In the genomic region with DNA sequence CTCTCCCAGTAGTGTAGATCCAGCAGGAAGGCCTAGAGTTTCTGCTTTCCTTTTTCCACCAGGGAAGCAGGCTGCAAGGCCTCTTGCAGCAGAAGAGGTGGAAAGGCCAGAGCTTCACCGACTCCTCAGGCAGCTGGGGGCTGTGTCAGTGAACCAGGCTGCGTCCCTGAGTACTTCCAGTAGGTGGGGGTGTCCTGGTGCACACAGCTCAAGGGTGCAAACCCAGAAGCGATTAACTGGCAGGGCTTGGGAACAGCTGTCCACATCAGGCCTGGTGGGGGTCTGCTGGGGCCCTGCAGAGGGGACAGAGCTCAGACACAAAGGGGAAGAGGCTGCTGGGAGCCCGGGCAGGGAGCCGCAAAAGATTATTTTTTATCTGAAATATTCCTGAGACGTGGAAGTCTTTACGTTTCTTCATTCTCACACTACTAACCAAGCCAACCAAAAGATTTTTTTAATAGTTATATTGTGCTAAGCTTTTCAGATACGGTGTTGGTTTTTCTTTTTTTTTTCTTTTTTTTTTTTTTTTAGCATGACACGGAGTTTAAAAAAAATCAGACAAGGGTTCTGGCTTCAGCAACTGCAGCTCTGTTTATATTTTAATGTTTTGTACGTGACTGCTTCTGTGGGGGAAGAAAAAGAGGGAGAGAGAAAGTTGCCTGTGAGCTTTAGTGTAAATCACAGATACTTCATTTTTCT, we compare ENCODE assay signal across 8 cellular contexts. TPM values are rescaled to one million over a fixed set of nuclear protein-coding genes. Genes with fewer than 3 reads are reported as not detected.
DNase-seq lines count a peak whose midpoint lies in the region; ATAC-seq, FAIRE-seq and TF ChIP-seq lines count a peak whose summit lies in the region.

No MANE protein-coding gene starts in this region.

- in situ Hi-C loops in K562 (cut with MboI): no loop called here

- FAIRE-seq in K562 (lab: Jason Lieb, UNC) (no peak), kidney (lab: Jason Lieb, UNC) (no peak)

- POLR2A ChIA-PET in K562 (lab: Yijun Ruan, JAX): no interaction called here

- H3K27ac ChIP-seq in KMS-11: no peak overlapping the region
- H3K27ac ChIP-seq in K562 (ENCODE audit: extremely low read depth, low read depth, low read length): no peak overlapping the region
- no peak overlapping the region for H3K27ac ChIP-seq in kidney (ENCODE audit: low read depth in 2 of 2, low read length in 2 of 2)
- peak overlapping the region in 2 of 4 donors; percentile 71 to 75 for H3K27ac ChIP-seq in tibial nerve

- H3K9ac ChIP-seq in KMS-11: no peak overlapping the region
- no peak overlapping the region for H3K9ac ChIP-seq in K562 (ENCODE audit: insufficient read depth in 1 of 2, low read depth in 2 of 2, low read length in 2 of 2)
- H3K9ac ChIP-seq in kidney (ENCODE audit: low read length in 2 of 2): no peak overlapping the region

- H3K36me3 ChIP-seq in KMS-11 (ENCODE audit: insufficient read depth): no peaks in the 10 kb centered on the region
- no peaks in the 10 kb centered on the region for H3K36me3 ChIP-seq in K562 (ENCODE audit: control insufficient read depth, insufficient read depth, low read length)
- no peaks in the 10 kb centered on the region for H3K36me3 ChIP-seq in kidney (ENCODE audit: control insufficient read depth in 1 of 2, insufficient read depth in 2 of 2, low read length in 2 of 2)
- H3K36me3 ChIP-seq in tibial nerve: no peaks in the 10 kb centered on the region

- H3K4me2 ChIP-seq in KMS-11 (no peak overlapping the region), K562 (ENCODE audit: insufficient read depth, low read length) (no peak overlapping the region)

- H4K20me1 ChIP-seq in KMS-11 (ENCODE audit: insufficient read depth) (no peaks in the 10 kb centered on the region), K562 (replicated peaks; ENCODE audit: control insufficient read depth, insufficient read depth, low read length) (peaks cover 6% of the 10 kb centered on the region; the same call in 1 of the 2 replicates)

- BruUV-seq in K562 (replicated peaks; lab: Mats Ljungman, UMichigan): no TSS peak

- TF ChIP-seq RAD21 in K562 (CRISPR knock-in tag; conservative IDR thresholded peaks at IDR 0.05 in 1 of 2, IDR thresholded peaks at IDR 0.05 in 1 of 2): peak in 1 of 2 experiments; percentile 35; a peak in 2 of 4 replicates

- TF ChIP-seq CTCF in KMS-11 (conservative IDR thresholded peaks at IDR 0.05; ENCODE audit: low read depth, low read length): 0 out of 2 replicates have a peak, but pooled peaks have one; percentile 12
- TF ChIP-seq CTCF in K562 (IDR thresholded peaks at IDR 0.05 in 2 of 3, conservative IDR thresholded peaks at IDR 0.05 in 1 of 3; ENCODE audit: insufficient read depth in 2 of 3, low read depth in 1 of 3, low read length in 3 of 3): peak; percentile 39 to 61 (median 59)
- TF ChIP-seq CTCF in kidney (IDR thresholded peaks at IDR 0.05; ENCODE audit: borderline replicate concordance, extremely low read depth, insufficient read depth): peak; percentile 19
- peak; percentile 34 to 64 (median 48) for TF ChIP-seq CTCF in tibial nerve (IDR thresholded peaks at IDR 0.05)

- CTCF ChIA-PET in K562 (lab: Yijun Ruan, JAX; ENCODE audit: low intra/inter-chr PET ratio): no interaction called here

- H3K4me3 Mint-ChIP-seq in stimulated activated memory B cell treated with anti-CD40 and anti-IgM and Interleukin-4, amounts not matched to agents 10 μg/mL and 1 μg/mL and 100 μg/mL, for 72 hours: no peak overlapping the region
- no peak overlapping the region for H3K4me3 Mint-ChIP-seq in activated T-cell treated with anti-CD3 and anti-CD28 coated beads, Interleukin-2, amount 50 U/mL, for 72 hours

- TF ChIP-seq POLR2A in K562 (conservative IDR thresholded peaks at IDR 0.05) (no peak), tibial nerve (IDR thresholded peaks at IDR 0.05) (no peak)

- H3K9me3 ChIP-seq in K562 (replicated peaks; ENCODE audit: control insufficient read depth, insufficient read depth, low read depth, low read length) (no peaks in the 10 kb centered on the region), kidney (ENCODE audit: control insufficient read depth in 1 of 2, low read length in 2 of 2) (no peaks in the 10 kb centered on the region), tibial nerve (no peaks in the 10 kb centered on the region)

- H3K9me1 ChIP-seq in K562 (ENCODE audit: control insufficient read depth, insufficient read depth, low read length): peaks cover 3% of the 10 kb centered on the region

- no peak overlapping the region for H2AFZ ChIP-seq in KMS-11 (ENCODE audit: low read depth)
- H2AFZ ChIP-seq in K562 (ENCODE audit: low read depth, low read length): no peak overlapping the region

- H3K79me2 ChIP-seq in KMS-11 (ENCODE audit: insufficient read depth, low read depth) (no peaks in the 10 kb centered on the region), K562 (ENCODE audit: control insufficient read depth, insufficient read depth, low read length) (no peaks in the 10 kb centered on the region)

- peaks cover 33% of the 10 kb centered on the region for H3K4me1 ChIP-seq in KMS-11 (ENCODE audit: low read depth, poor library complexity, severe bottlenecking)
- no peaks in the 10 kb centered on the region; a peak in 1 of 5 replicates for H3K4me1 ChIP-seq in K562 (replicated peaks in 1 of 2; ENCODE audit: control insufficient read depth in 2 of 2, insufficient read depth in 2 of 2, low read length in 2 of 2)
- peaks cover 0 to 11% of the 10 kb centered on the region in 2 donors for H3K4me1 ChIP-seq in kidney (ENCODE audit: control insufficient read depth in 1 of 2, insufficient read depth in 1 of 2, low read depth in 1 of 2, low read length in 2 of 2)
- H3K4me1 ChIP-seq in tibial nerve: peaks cover 0 to 53% (median 12%) of the 10 kb centered on the region in 4 donors

- H3K27me3 Mint-ChIP-seq in stimulated activated memory B cell treated with anti-CD40 and anti-IgM and Interleukin-4, amounts not matched to agents 10 μg/mL and 1 μg/mL and 100 μg/mL, for 72 hours: peaks cover 42% of the 10 kb centered on the region
- peaks cover 37% of the 10 kb centered on the region for H3K27me3 Mint-ChIP-seq in activated T-cell treated with anti-CD3 and anti-CD28 coated beads, Interleukin-2, amount 50 U/mL, for 72 hours (ENCODE audit: low read depth)

- intact Hi-C loops in K562 (cut with micrococcal nuclease): no loop called here
- intact Hi-C loops in kidney (cut with DNase I): no loop called here

- H3K36me3 Mint-ChIP-seq in stimulated activated memory B cell treated with anti-CD40 and anti-IgM and Interleukin-4, amounts not matched to agents 10 μg/mL and 1 μg/mL and 100 μg/mL, for 72 hours: no peaks in the 10 kb centered on the region
- H3K36me3 Mint-ChIP-seq in activated T-cell treated with anti-CD3 and anti-CD28 coated beads, Interleukin-2, amount 50 U/mL, for 72 hours (ENCODE audit: insufficient read depth in 2 of 2): no peaks in the 10 kb centered on the region

- H3K9me3 Mint-ChIP-seq in stimulated activated memory B cell treated with anti-CD40 and anti-IgM and Interleukin-4, amounts not matched to agents 10 μg/mL and 1 μg/mL and 100 μg/mL, for 72 hours: peaks cover 2% of the 10 kb centered on the region
- no peaks in the 10 kb centered on the region for H3K9me3 Mint-ChIP-seq in activated T-cell treated with anti-CD3 and anti-CD28 coated beads, Interleukin-2, amount 50 U/mL, for 72 hours

- no peaks in the 10 kb centered on the region for H3K27me3 ChIP-seq in KMS-11 (ENCODE audit: insufficient read depth, low read depth)
- peaks cover 7 to 26% of the 10 kb centered on the region in 2 experiments; a peak in 3 of 5 replicates for H3K27me3 ChIP-seq in K562 (ENCODE audit: control insufficient read depth in 2 of 2, insufficient read depth in 2 of 2, low read length in 2 of 2)
- H3K27me3 ChIP-seq in tibial nerve: no peaks in the 10 kb centered on the region

- ATAC-seq in K562 (peak; percentile 94), GM18502 (IDR thresholded peaks at IDR 0.05; ENCODE audit: poor library complexity, unreplicated experiment) (no peak)
- no peak for ATAC-seq in stimulated activated memory B cell treated with anti-CD40 and anti-IgM and Interleukin-4, amounts not matched to agents 10 μg/mL and 1 μg/mL and 100 μg/mL, for 72 hours
- ATAC-seq in activated T-cell treated with anti-CD3 and anti-CD28 coated beads, Interleukin-2, amount 50 U/mL, for 72 hours (replicated peaks in 1 of 2): no peak

- H3K27ac Mint-ChIP-seq in stimulated activated memory B cell treated with anti-CD40 and anti-IgM and Interleukin-4, amounts not matched to agents 10 μg/mL and 1 μg/mL and 100 μg/mL, for 72 hours: no peak overlapping the region
- no peak overlapping the region for H3K27ac Mint-ChIP-seq in activated T-cell treated with anti-CD3 and anti-CD28 coated beads, Interleukin-2, amount 50 U/mL, for 72 hours

- 2% methylated on average over 8 of the region's 10 CpGs for WGBS in K562 (ENCODE audit: insufficient coverage, low coverage, missing lambda C conversion rate)
- 35 to 36% methylated on average over 10 of the region's 10 CpGs for WGBS in tibial nerve, 2 donors

- peaks cover 9% of the 10 kb centered on the region for H3K4me1 Mint-ChIP-seq in stimulated activated memory B cell treated with anti-CD40 and anti-IgM and Interleukin-4, amounts not matched to agents 10 μg/mL and 1 μg/mL and 100 μg/mL, for 72 hours
- H3K4me1 Mint-ChIP-seq in activated T-cell treated with anti-CD3 and anti-CD28 coated beads, Interleukin-2, amount 50 U/mL, for 72 hours (ENCODE audit: low read depth): peaks cover 19% of the 10 kb centered on the region

- DNase-seq in AG08396 (ENCODE audit: low spot score) (peak; percentile 69), K562 (ENCODE audit: extremely low read depth in 1 of 4, low spot score in 3 of 4) (peak; percentile 21 to 56 (median 29)), kidney (no peak), tibial nerve (ENCODE audit: low spot score in 2 of 2) (peak in 1 of 2 donors; percentile 67)
- DNase-seq in activated T-cell treated with anti-CD3 and anti-CD28 coated beads, Interleukin-2, amount 50 U/mL, for 72 hours: no peak

- H3K4me3 ChIP-seq in KMS-11 (IDR thresholded peaks at IDR 0.05; ENCODE audit: insufficient read depth, low read depth, low read length) (no peak overlapping the region), K562 (no peak overlapping the region), kidney (ENCODE audit: low read length in 2 of 2) (no peak overlapping the region), tibial nerve (no peak overlapping the region)

- TF ChIP-seq EP300 in K562 (IDR thresholded peaks at IDR 0.05; ENCODE audit: low read length) (no peak), tibial nerve (IDR thresholded peaks at IDR 0.05) (no peak)

RNA-seq across cellular contexts. Expression of a gene that starts 11.0 kb away (rescaled TPM):
- 0.12 and 0.67 TPM in 2 replicates for total RNA-seq in K562 (2011; cell fraction: chromatin; rRNA removed; ENCODE audit: low replicate concordance)
- 0.50 TPM in 1 of 2 replicates, not detected in the other for total RNA-seq in K562 (2011; cell fraction: nucleolus; rRNA removed)
- 0.07 and 0.23 TPM in 2 replicates for total RNA-seq in K562 (2011; cell fraction: nucleoplasm; rRNA removed)
- total RNA-seq in K562 (2014; rRNA removed): 0.04 TPM in 1 of 2 replicates, not detected in the other
- total RNA-seq in K562 (2014; rRNA removed; fragmentation: Illumina TruSeq; extraction: Trizol): not detected in 2 replicates
- not detected in 2 replicates for total RNA-seq in K562 (2015; rRNA removed; fragmentation: Illumina TruSeq; extraction: Trizol)
- 0.07 and 0.13 TPM in 2 replicates for total RNA-seq in K562 (2021)
- polyA plus RNA-seq in K562 (2011; rRNA removed): 0.03 and 0.05 TPM in 2 replicates
- polyA plus RNA-seq in K562 (2011; cell fraction: cytosol; rRNA removed): 0.01 and 0.03 TPM in 2 replicates
- 0.04 and 0.24 TPM in 2 replicates for polyA plus RNA-seq in K562 (2011; cell fraction: nucleus; rRNA removed)
- polyA plus RNA-seq in K562 (2012): 0.07 and 0.29 TPM in 2 replicates
- polyA plus RNA-seq in K562 (2014; fragmentation: Illumina TruSeq; extraction: Trizol): 0.04 and 0.07 TPM in 2 replicates
- under 1 TPM in 1 of 2 experiments, not detected in 1; 0.03 TPM for polyA plus RNA-seq in K562 (2014; fragmentation: Nextera tagmentation; extraction: Ambion mirVana)
- 0.03 TPM in 1 of 2 replicates, not detected in the other for polyA plus RNA-seq in K562 (2014; rRNA removed)
- polyA minus RNA-seq in K562 (2011; rRNA and poly(A)+ RNA removed): 0.12 TPM in 1 of 2 replicates, not detected in the other
- not detected in 2 replicates for polyA minus RNA-seq in K562 (2011; cell fraction: cytosol; rRNA and poly(A)+ RNA removed)
- under 0.01 TPM in 2 replicates for polyA minus RNA-seq in K562 (2011; cell fraction: nucleus; rRNA and poly(A)+ RNA removed)
- 8.4 TPM for total RNA-seq in kidney
- 1.7 TPM for polyA plus RNA-seq in kidney (ENCODE audit: insufficient read depth, low read depth, low replicate concordance)
- 10 to 100 TPM; 20.4 to 22.4 (median 22.3) TPM for total RNA-seq in tibial nerve
- total RNA-seq in activated T-cell treated with anti-CD3 and anti-CD28 coated beads, Interleukin-2, amount 50 U/mL, for 72 hours: 1 to 10 TPM in 1 of 2 donors, under 1 TPM in 1; 0.74 to 3.0 TPM

Comparison
In these comparisons a context has a peak if more than half of its experiments do, and no peak if none do; other contexts are left out.
1. DNase-seq: peak in AG08396 (single experiment) and K562 (4 of 4); none in kidney (single experiment) and activated T-cell treated with anti-CD3 and anti-CD28 coated beads, Interleukin-2, amount 50 U/mL, for 72 hours (0 of 2).
2. Peak in every context shown above with its lines, with median percentiles within 50 percentile points of each other: CTCF ChIP-seq.